1 cellular context compared by ENCODE assay signal in the genomic region with DNA sequence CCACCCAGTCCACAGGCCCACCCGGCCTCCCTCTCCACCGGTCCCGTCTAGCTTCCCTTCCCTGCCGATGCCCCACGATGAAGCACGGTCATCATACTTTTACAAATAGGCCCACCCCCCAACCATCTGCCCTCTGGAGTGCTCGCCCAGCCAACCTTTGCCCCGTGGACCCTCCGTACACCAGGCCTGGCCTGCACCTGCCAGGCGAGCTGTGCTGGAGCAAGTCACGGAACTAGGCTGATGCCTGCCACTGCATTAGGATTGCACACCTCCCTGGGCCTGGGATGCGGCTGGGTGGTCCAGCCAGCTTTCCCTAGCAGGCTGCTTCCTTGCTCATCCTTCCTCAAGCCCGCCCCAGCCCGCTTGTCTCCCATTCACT.
TF ChIP-seq lines count a peak whose summit lies in the region.

No MANE protein-coding gene starts in this region.

TF ChIP-seq in WTC11, 78 proteins besides CTCF, POLR2A, EP300 and RAD21 (continued from another document):
- TF ChIP-seq ZNF532 (CRISPR knock-in tag; IDR thresholded peaks at IDR 0.05; ENCODE audit: borderline replicate concordance) (no peak), TEAD1 (CRISPR knock-in tag; IDR thresholded peaks at IDR 0.05) (no peak), TP53 (CRISPR knock-in tag; IDR thresholded peaks at IDR 0.05) (no peak), NR1H2 (CRISPR knock-in tag; IDR thresholded peaks at IDR 0.05) (no peak), ESRRA (CRISPR knock-in tag; IDR thresholded peaks at IDR 0.05; ENCODE audit: borderline replicate concordance) (no peak), ZNF138 (CRISPR knock-in tag; conservative IDR thresholded peaks at IDR 0.05) (no peak), ZNF671 (CRISPR knock-in tag; IDR thresholded peaks at IDR 0.05) (no peak), ATF1 (CRISPR knock-in tag; IDR thresholded peaks at IDR 0.05) (no peak)
- TF ChIP-seq, protein P1, sequence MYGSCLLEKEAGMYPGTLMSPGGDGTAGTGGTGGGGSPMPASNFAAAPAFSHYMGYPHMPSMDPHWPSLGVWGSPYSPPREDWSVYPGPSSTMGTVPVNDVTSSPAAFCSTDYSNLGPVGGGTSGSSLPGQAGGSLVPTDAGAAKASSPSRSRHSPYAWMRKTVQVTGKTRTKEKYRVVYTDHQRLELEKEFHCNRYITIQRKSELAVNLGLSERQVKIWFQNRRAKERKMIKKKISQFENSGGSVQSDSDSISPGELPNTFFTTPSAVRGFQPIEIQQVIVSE (CRISPR knock-in tag; IDR thresholded peaks at IDR 0.05; ENCODE audit: borderline replicate concordance): no peak
- TF ChIP-seq, protein P2, sequence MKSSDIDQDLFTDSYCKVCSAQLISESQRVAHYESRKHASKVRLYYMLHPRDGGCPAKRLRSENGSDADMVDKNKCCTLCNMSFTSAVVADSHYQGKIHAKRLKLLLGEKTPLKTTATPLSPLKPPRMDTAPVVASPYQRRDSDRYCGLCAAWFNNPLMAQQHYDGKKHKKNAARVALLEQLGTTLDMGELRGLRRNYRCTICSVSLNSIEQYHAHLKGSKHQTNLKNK (CRISPR knock-in tag; IDR thresholded peaks at IDR 0.05): no peak
